ENCODE assay signal across 7 cellular contexts in the genomic region with DNA sequence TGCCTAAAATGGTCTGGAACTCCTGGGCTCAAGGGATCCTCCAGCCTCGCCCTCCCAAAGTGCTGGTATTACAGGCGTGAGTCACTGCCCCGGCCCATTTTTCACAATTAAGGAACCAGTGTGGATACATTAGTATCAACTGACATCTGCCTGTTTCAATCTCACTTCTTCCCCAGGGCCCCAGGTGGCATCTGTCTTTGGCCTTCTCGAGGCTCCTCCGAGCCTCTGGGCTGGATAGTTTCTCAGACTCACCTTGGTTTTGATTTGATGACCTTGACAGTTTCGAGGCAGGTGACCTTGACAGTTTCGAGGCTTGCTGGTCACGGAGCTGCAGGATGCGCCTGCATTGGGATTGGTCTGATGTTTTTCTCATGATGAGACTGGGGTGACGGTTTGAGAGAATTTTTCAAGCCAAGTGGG. TPM values are rescaled to one million over a fixed set of nuclear protein-coding genes. Genes with fewer than 3 reads are reported as not detected.
DNase-seq lines count a peak whose midpoint lies in the region; ATAC-seq, FAIRE-seq and TF ChIP-seq lines count a peak whose summit lies in the region.

No MANE protein-coding gene starts in this region.

- no peaks in the 10 kb centered on the region for H3K27me3 ChIP-seq in pancreas

- H3K9me3 ChIP-seq in pancreas: no peaks in the 10 kb centered on the region

- intact Hi-C loops in pancreas (cut with DNase I): no loop called here

- TF ChIP-seq CTCF in pancreas (IDR thresholded peaks at IDR 0.05): no peak

- peaks cover 29% of the 10 kb centered on the region for H3K4me1 Mint-ChIP-seq in activated naive CD8-positive, alpha-beta T cell treated with anti-CD3 and anti-CD28 coated beads for 36 hours

- peak overlapping the region; percentile 22 to 71 (median 57) for H3K27ac ChIP-seq in pancreas

- peak overlapping the region in 2 of 4 donors; percentile 10 to 17 for H3K4me3 ChIP-seq in pancreas

- no peak for DNase-seq in activated naive CD8-positive, alpha-beta T cell treated with anti-CD3 and anti-CD28 coated beads for 36 hours
- DNase-seq in pancreas (peak in 1 of 6 donors; percentile 12), NCI-H2107 treated with DMSO at 0.1 percent for 48 hours (lab: John Stamatoyannopoulos, UW; ENCODE audit: unreplicated experiment) (no peak), dermis blood vessel endothelial cell (no peak)
- DNase-seq in activated CD4-positive, alpha-beta T cell treated with anti-CD3 and anti-CD28 coated beads, Interleukin-2, amount 50 U/mL, for 4 hours: no peak

- peak overlapping the region; percentile 61 for H3K4me3 Mint-ChIP-seq in activated naive CD8-positive, alpha-beta T cell treated with anti-CD3 and anti-CD28 coated beads for 36 hours

- peaks cover 2% of the 10 kb centered on the region for H3K9me3 Mint-ChIP-seq in activated naive CD8-positive, alpha-beta T cell treated with anti-CD3 and anti-CD28 coated beads for 36 hours

- no peaks in the 10 kb centered on the region for H3K36me3 ChIP-seq in pancreas

- peaks cover 7 to 18% (median 14%) of the 10 kb centered on the region in 3 donors for H3K4me1 ChIP-seq in pancreas

- WGBS in pancreas, 2 donors: 34 to 45% methylated on average over 10 of the region's 10 CpGs

- no peak overlapping the region for H3K27ac Mint-ChIP-seq in activated naive CD8-positive, alpha-beta T cell treated with anti-CD3 and anti-CD28 coated beads for 36 hours

- no peaks in the 10 kb centered on the region for H3K36me3 Mint-ChIP-seq in activated naive CD8-positive, alpha-beta T cell treated with anti-CD3 and anti-CD28 coated beads for 36 hours

- peaks cover 21% of the 10 kb centered on the region for H3K27me3 Mint-ChIP-seq in activated naive CD8-positive, alpha-beta T cell treated with anti-CD3 and anti-CD28 coated beads for 36 hours

- ATAC-seq in GM19351 (IDR thresholded peaks at IDR 0.05; ENCODE audit: unreplicated experiment): peak; percentile 37
- peak; percentile 27 for ATAC-seq in HG03432 (IDR thresholded peaks at IDR 0.05; ENCODE audit: unreplicated experiment)
- ATAC-seq in pancreas: peak in 3 of 4 donors; percentile 6 to 12 (median 7)

- no peak for FAIRE-seq in pancreas (lab: Jason Lieb, UNC)

RNA-seq across cellular contexts. Expression of a gene that starts 41.0 kb away (rescaled TPM):
- 100 to 1,000 TPM; 106 to 112 TPM for total RNA-seq in activated naive CD8-positive, alpha-beta T cell treated with anti-CD3 and anti-CD28 coated beads for 36 hours
- 100 to 1,000 TPM in 3 of 6 donors, 10 to 100 TPM in 3; 97.7 to 148 (median 101) TPM for total RNA-seq in pancreas
- polyA plus RNA-seq in pancreas: 10 to 100 TPM; 49.6 to 91.6 TPM
- total RNA-seq in dermis blood vessel endothelial cell: 25.7 and 44.3 TPM in 2 replicates
